11 cellular contexts compared by ENCODE assay signal in the genomic region with DNA sequence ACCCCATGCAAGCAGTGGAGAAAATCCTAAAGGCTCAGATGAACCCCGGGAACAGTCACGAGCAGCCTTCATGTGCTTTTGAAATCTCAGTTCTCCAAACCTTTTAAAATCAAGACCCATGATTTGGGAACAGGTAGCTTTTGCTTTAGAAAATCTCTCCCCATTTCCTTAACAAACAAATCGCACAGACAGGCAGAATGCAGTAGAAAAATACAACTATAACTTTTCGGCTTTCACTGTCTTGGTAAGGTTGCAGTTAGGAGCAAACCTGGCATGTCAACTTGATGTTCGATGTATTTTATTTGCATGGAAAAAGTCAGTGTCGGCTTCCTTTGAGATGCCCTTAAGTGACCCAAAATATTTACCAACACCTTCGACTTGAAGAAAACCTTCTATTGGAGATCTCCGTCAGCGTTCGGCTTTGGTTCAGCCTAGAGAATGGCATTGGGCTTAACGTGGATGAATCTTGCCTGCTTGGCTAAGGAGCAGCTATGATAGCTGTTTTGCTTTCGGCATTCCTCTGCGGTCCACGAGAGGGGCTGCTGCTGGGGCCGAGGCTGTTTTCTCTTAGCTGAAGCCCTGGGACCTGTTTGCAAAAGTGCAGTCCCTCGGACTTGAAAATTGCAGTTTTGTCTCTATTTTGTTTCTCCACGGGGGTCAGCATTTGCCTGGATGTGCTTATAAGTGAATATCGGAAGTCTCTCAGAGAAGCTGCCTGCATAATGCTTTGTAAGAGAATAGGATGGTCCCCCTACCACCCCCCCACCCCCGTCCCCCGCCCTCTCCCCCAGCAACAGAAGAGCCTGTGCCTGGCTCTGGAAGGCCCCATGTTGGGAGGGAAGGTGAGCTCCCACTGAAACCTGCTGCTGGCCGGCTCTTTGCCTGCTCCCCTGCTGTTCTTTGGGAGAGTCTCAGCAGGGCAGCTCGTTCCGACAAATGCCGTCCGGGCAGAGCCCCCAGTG. TPM values are rescaled to one million over a fixed set of nuclear protein-coding genes. Genes with fewer than 3 reads are reported as not detected.
DNase-seq lines count a peak whose midpoint lies in the region; ATAC-seq and TF ChIP-seq lines count a peak whose summit lies in the region.
"Had no signal": no experiment of that assay in that cellular context is flagged by ENCODE, and none has a peak within 500 bp of the region (broad histone marks: within the 10 kb centered on the region; RNA-seq: fewer than 3 reads in every experiment).

No MANE protein-coding gene starts in this region.

- H2BK120ac ChIP-seq in mesendoderm (ENCODE audit: low read depth, low read length): no peak overlapping the region

- H3K27ac ChIP-seq in caudate nucleus (ENCODE audit: low read depth, low read length) (peak overlapping the region; percentile 52), mesendoderm (ENCODE audit: low read depth, low read length) (no peak overlapping the region)
- H3K27ac ChIP-seq: colonic mucosa had no signal

- peaks cover 9% of the 10 kb centered on the region for H3K4me1 ChIP-seq in mesendoderm (ENCODE audit: control insufficient read depth, low read depth, low read length)

- H3K27ac Mint-ChIP-seq in natural killer cell (no peak overlapping the region), memory B cell (no peak overlapping the region), type B pancreatic cell (no peak overlapping the region)
- H3K27ac Mint-ChIP-seq in natural killer cell treated with Interleukin-12 subunit alpha and Interleukin-12 subunit beta and Interleukin-15 and Interleukin-18, amount 100 ng/mL, for 72 hours: no peak overlapping the region

- no CpG with 5 or more reads among the region's 25 CpGs for WGBS in mesendoderm (ENCODE audit: extremely low coverage, insufficient coverage, low lambda C conversion rate)

- H3K36me3 ChIP-seq in mesendoderm (ENCODE audit: control insufficient read depth, insufficient read depth, low read length): no peaks in the 10 kb centered on the region
- H3K36me3 ChIP-seq: colonic mucosa had no signal

- no peak overlapping the region for H4K8ac ChIP-seq in mesendoderm (ENCODE audit: low read depth, low read length)

- no peak for DNase-seq in natural killer cell
- no peak for DNase-seq in natural killer cell treated with Interleukin-12 subunit alpha and Interleukin-12 subunit beta and Interleukin-15 and Interleukin-18, amount 100 ng/mL, for 72 hours (ENCODE audit: low spot score)
- peak in 8 of 61 donors; percentile 10 to 37 (median 30) for DNase-seq in caudate nucleus (lab: John Stamatoyannopoulos, UW)
- no peak for DNase-seq in memory B cell (ENCODE audit: low spot score in 2 of 2)
- DNase-seq in type B pancreatic cell (ENCODE audit: extremely low spot score, unreplicated experiment): no peak
- no peak for DNase-seq in activated CD8-positive, alpha-beta memory T cell treated with anti-CD3 and anti-CD28 coated beads, Interleukin-2, amount 50 U/mL, for 48 hours
- DNase-seq in mesendoderm: no peak
- no peak for DNase-seq in activated effector memory CD4-positive, alpha-beta T cell treated with Interleukin-2 at 50 U/mL for 16 hours
- DNase-seq: colonic mucosa, Kasumi-1, NCI-H526 treated with DMSO at 0.1 percent for 48 hours had no signal

- ATAC-seq in natural killer cell (no peak), memory B cell (ENCODE audit: low read depth) (no peak)
- ATAC-seq in natural killer cell treated with Interleukin-12 subunit alpha and Interleukin-12 subunit beta and Interleukin-15 and Interleukin-18, amount 100 ng/mL, for 72 hours: no peak

- no peak overlapping the region for H2AK5ac ChIP-seq in mesendoderm (ENCODE audit: low read length)

- no peak overlapping the region for H3K23ac ChIP-seq in mesendoderm (ENCODE audit: low read length)

- no peak overlapping the region for H2BK15ac ChIP-seq in mesendoderm (replicated peaks; ENCODE audit: low read depth)

- no peaks in the 10 kb centered on the region for H3K9me3 Mint-ChIP-seq in natural killer cell
- no peaks in the 10 kb centered on the region for H3K9me3 Mint-ChIP-seq in natural killer cell treated with Interleukin-12 subunit alpha and Interleukin-12 subunit beta and Interleukin-15 and Interleukin-18, amount 100 ng/mL, for 72 hours
- H3K9me3 Mint-ChIP-seq in memory B cell: no peaks in the 10 kb centered on the region
- no peaks in the 10 kb centered on the region for H3K9me3 Mint-ChIP-seq in type B pancreatic cell

- no peak overlapping the region for H3K4me2 ChIP-seq in mesendoderm (ENCODE audit: low read length)

- H3K79me1 ChIP-seq in mesendoderm (ENCODE audit: low read length): no peaks in the 10 kb centered on the region

- H3K36me3 Mint-ChIP-seq in natural killer cell (no peaks in the 10 kb centered on the region), memory B cell (no peaks in the 10 kb centered on the region), type B pancreatic cell (no peaks in the 10 kb centered on the region)
- no peaks in the 10 kb centered on the region for H3K36me3 Mint-ChIP-seq in natural killer cell treated with Interleukin-12 subunit alpha and Interleukin-12 subunit beta and Interleukin-15 and Interleukin-18, amount 100 ng/mL, for 72 hours

- H3K9ac ChIP-seq in mesendoderm (ENCODE audit: low read length): no peak overlapping the region

- H3K4me3 Mint-ChIP-seq in natural killer cell (peak overlapping the region; percentile 18), memory B cell (peak overlapping the region; percentile 24), type B pancreatic cell (peak overlapping the region; percentile 87)
- H3K4me3 Mint-ChIP-seq in natural killer cell treated with Interleukin-12 subunit alpha and Interleukin-12 subunit beta and Interleukin-15 and Interleukin-18, amount 100 ng/mL, for 72 hours: no peak overlapping the region

- H3K4me3 ChIP-seq in mesendoderm (ENCODE audit: low read length): no peak overlapping the region

- peaks cover 12% of the 10 kb centered on the region for H3K27me3 ChIP-seq in mesendoderm (ENCODE audit: insufficient read depth, low read length, poor library complexity)

- H3K56ac ChIP-seq in mesendoderm (ENCODE audit: low read length): no peak overlapping the region

- no peak overlapping the region for H4K5ac ChIP-seq in mesendoderm (ENCODE audit: low read length)

- no peak overlapping the region for H3K4ac ChIP-seq in mesendoderm (ENCODE audit: low read depth, low read length)

- H3K4me1 Mint-ChIP-seq in natural killer cell (peaks cover 0 to 4% of the 10 kb centered on the region in 2 donors), memory B cell (peaks cover 13% of the 10 kb centered on the region), type B pancreatic cell (ENCODE audit: unreplicated experiment) (peaks cover 11% of the 10 kb centered on the region)
- peaks cover 0 to 5% of the 10 kb centered on the region in 2 donors for H3K4me1 Mint-ChIP-seq in natural killer cell treated with Interleukin-12 subunit alpha and Interleukin-12 subunit beta and Interleukin-15 and Interleukin-18, amount 100 ng/mL, for 72 hours (ENCODE audit: low read depth in 2 of 2)

- peaks cover 46 to 70% of the 10 kb centered on the region in 2 donors for H3K27me3 Mint-ChIP-seq in natural killer cell (ENCODE audit: low read depth in 2 of 2)
- H3K27me3 Mint-ChIP-seq in natural killer cell treated with Interleukin-12 subunit alpha and Interleukin-12 subunit beta and Interleukin-15 and Interleukin-18, amount 100 ng/mL, for 72 hours: peaks cover 55 to 64% of the 10 kb centered on the region in 2 donors
- peaks cover 38% of the 10 kb centered on the region for H3K27me3 Mint-ChIP-seq in memory B cell
- peaks cover 83% of the 10 kb centered on the region for H3K27me3 Mint-ChIP-seq in type B pancreatic cell

- intact Hi-C loops in natural killer cell (cut with micrococcal nuclease): loop anchor here (10.0 kb wide), 2 partner anchors 1567 to 1687 kb away; no protein-coding TSS in a partner anchor

- no peak overlapping the region for H3K18ac ChIP-seq in mesendoderm (ENCODE audit: low read length)

- H2BK5ac ChIP-seq in mesendoderm (ENCODE audit: low read length): no peak overlapping the region

- peaks cover 1% of the 10 kb centered on the region for H3K79me2 ChIP-seq in mesendoderm (ENCODE audit: control insufficient read depth, insufficient read depth, low read length)

- TF ChIP-seq CTCF in natural killer cell (IDR thresholded peaks at IDR 0.05) (no peak), type B pancreatic cell (conservative IDR thresholded peaks at IDR 0.05) (no peak)

RNA-seq across cellular contexts. Expression of a gene that starts 1.9 kb away (rescaled TPM):
- total RNA-seq in natural killer cell (not detected), type B pancreatic cell (ENCODE audit: low replicate concordance) (14.1 and 25.4 TPM in 2 replicates)
- total RNA-seq in natural killer cell treated with Interleukin-12 subunit alpha and Interleukin-12 subunit beta and Interleukin-15 and Interleukin-18, amount 100 ng/mL, for 72 hours: not detected
- polyA plus RNA-seq in mesendoderm (2013, experiment 1 of 2): 7.3 TPM
- 8.5 TPM for polyA plus RNA-seq in mesendoderm (2013, experiment 2 of 2)

Comparison
In these comparisons a context has a peak if more than half of its experiments do, and no peak if none do; other contexts are left out.
1. RNA of a gene that starts 1.9 kb away (total RNA-seq): 14.1 to 25.4 TPM in type B pancreatic cell; not detected in natural killer cell and not detected in natural killer cell treated with Interleukin-12 subunit alpha and Interleukin-12 subunit beta and Interleukin-15 and Interleukin-18, amount 100 ng/mL, for 72 hours; every median in the first group is over 10 times any median in the second.